Comparison of ENCODE assay signal across 25 cellular contexts in the genomic region with DNA sequence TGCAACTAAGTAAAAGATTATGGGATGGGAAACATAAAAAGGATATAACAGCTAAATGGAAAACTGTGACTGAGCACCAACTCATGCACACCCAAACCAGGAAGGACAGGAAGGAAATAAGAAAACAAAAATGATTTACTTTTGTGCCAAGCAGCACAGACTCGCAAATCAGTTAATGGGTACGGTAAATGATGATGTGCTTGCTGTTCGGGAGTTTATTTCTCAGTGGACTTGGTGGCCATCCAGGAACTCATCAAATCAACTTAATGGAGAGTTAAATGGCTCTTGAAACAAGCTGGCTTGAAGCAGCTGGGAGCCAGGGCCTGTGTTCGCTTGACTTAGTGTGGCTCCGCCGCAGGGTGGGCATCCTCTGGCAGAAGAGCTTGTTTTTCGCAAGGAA. TPM values are rescaled to one million over a fixed set of nuclear protein-coding genes. Genes with fewer than 3 reads are reported as not detected.
DNase-seq lines count a peak whose midpoint lies in the region; ATAC-seq and TF ChIP-seq lines count a peak whose summit lies in the region.
"Had no signal": no experiment of that assay in that cellular context is flagged by ENCODE, and none has a peak within 500 bp of the region (broad histone marks: within the 10 kb centered on the region; RNA-seq: fewer than 3 reads in every experiment).

No MANE protein-coding gene starts in this region.

- H3K9me3 Mint-ChIP-seq in activated T-helper 1 cell treated with anti-CD3 and anti-CD28 coated beads, Interleukin-12 subunit alpha, Interleukin-12 subunit beta, Interleukin-2, Interleukin-4 antibody, amounts not matched to agents 30 ng/mL and 10 ng/mL and 1 ng/mL, durations not matched to agents 14 hours and 24 hours and 36 hours = peaks cover 21% of the 10 kb centered on the region

- no peaks in the 10 kb centered on the region for H3K4me1 ChIP-seq in A673 (ENCODE audit: insufficient read depth, low read length, poor library complexity, severe bottlenecking)
- H3K4me1 ChIP-seq: pancreas had no signal

- H3K4me3 Mint-ChIP-seq in activated T-helper 1 cell treated with anti-CD3 and anti-CD28 coated beads, Interleukin-12 subunit alpha, Interleukin-12 subunit beta, Interleukin-2, Interleukin-4 antibody, amounts not matched to agents 30 ng/mL and 10 ng/mL and 1 ng/mL, durations not matched to agents 14 hours and 24 hours and 36 hours = no peak overlapping the region
- H3K4me3 Mint-ChIP-seq: activated T-cell treated with anti-CD3 and anti-CD28 coated beads, Interleukin-2, amount 50 U/mL, for 72 hours had no signal

- no peak for TF ChIP-seq CTCF in A673 (conservative IDR thresholded peaks at IDR 0.05; ENCODE audit: low read depth, low read length)

- peaks cover 17% of the 10 kb centered on the region for H3K4me1 Mint-ChIP-seq in activated T-helper 1 cell treated with anti-CD3 and anti-CD28 coated beads, Interleukin-12 subunit alpha, Interleukin-12 subunit beta, Interleukin-2, Interleukin-4 antibody, amounts not matched to agents 30 ng/mL and 10 ng/mL and 1 ng/mL, durations not matched to agents 14 hours and 24 hours and 36 hours (ENCODE audit: low read depth)

- BruUV-seq in A673 (replicated peaks; lab: Mats Ljungman, UMichigan) = no TSS peak

- peak; percentile 60 for DNase-seq in A673 (ENCODE audit: low spot score)
- peak; percentile 13 for DNase-seq in NCI-H1436 treated with DMSO at 0.1 percent for 48 hours (lab: John Stamatoyannopoulos, UW)
- peak; percentile 14 for DNase-seq in NCI-H774 (lab: John Stamatoyannopoulos, UW)
- peak; percentile 36 to 76 for DNase-seq in lung microvascular endothelial cell (ENCODE audit: low read depth in 2 of 2)
- no peak for DNase-seq in anterior cingulate cortex (lab: John Stamatoyannopoulos, UW)
- no peak for DNase-seq in activated T-helper 1 cell treated with anti-CD3 and anti-CD28 coated beads, Interleukin-12 subunit alpha, Interleukin-12 subunit beta, Interleukin-2, Interleukin-4 antibody, amounts not matched to agents 30 ng/mL and 10 ng/mL and 1 ng/mL, durations not matched to agents 14 hours and 24 hours and 36 hours (ENCODE audit: low spot score)
- DNase-seq: activated CD4-positive, CD25-positive, alpha-beta regulatory T cell treated with anti-CD3 and anti-CD28 coated beads, Interleukin-2, amount 50 U/mL, for 72 hours; activated CD8-positive, alpha-beta memory T cell treated with anti-CD3 and anti-CD28 coated beads for 24 hours; activated naive CD8-positive, alpha-beta T cell treated with anti-CD3 and anti-CD28 coated beads, Interleukin-2, amount 10 ng/mL, durations not matched to agents 7 days and 5 days; activated T-cell treated with anti-CD3 and anti-CD28 coated beads, Interleukin-2, amount 50 U/mL, for 72 hours; body of pancreas; hypothalamus; kidney; naive B cell; NCI-H2029; pancreas; stimulated activated CD4-positive, alpha-beta T cell treated with anti-CD3 and anti-CD28 coated beads, Interleukin-2, amount 100 ng/mL, for 48 hours had no signal

- no peak overlapping the region for H3K27ac Mint-ChIP-seq in activated T-helper 1 cell treated with anti-CD3 and anti-CD28 coated beads, Interleukin-12 subunit alpha, Interleukin-12 subunit beta, Interleukin-2, Interleukin-4 antibody, amounts not matched to agents 30 ng/mL and 10 ng/mL and 1 ng/mL, durations not matched to agents 14 hours and 24 hours and 36 hours
- H3K27ac Mint-ChIP-seq: activated T-cell treated with anti-CD3 and anti-CD28 coated beads, Interleukin-2, amount 50 U/mL, for 72 hours had no signal

- no peak overlapping the region for H3K4me3 ChIP-seq in A673 (ENCODE audit: low read depth, low read length, poor library complexity, severe bottlenecking)
- H3K4me3 ChIP-seq: A549, body of pancreas, GM12878, lung, pancreas, SJSA1, skin epidermis had no signal

- intact Hi-C loops in A673 (cut with micrococcal nuclease; ENCODE audit: unreplicated experiment) = loop anchor here (10.0 kb wide), 1 partner anchor 67 kb away; no protein-coding TSS in a partner anchor
- intact Hi-C loops in activated T-helper 1 cell treated with anti-CD3 and anti-CD28 coated beads, Interleukin-12 subunit alpha, Interleukin-12 subunit beta, Interleukin-2, Interleukin-4 antibody, amounts not matched to agents 30 ng/mL and 10 ng/mL and 1 ng/mL, durations not matched to agents 14 hours and 24 hours and 36 hours (cut with micrococcal nuclease) = no loop called here

- no peaks in the 10 kb centered on the region for H3K27me3 ChIP-seq in A673 (replicated peaks; ENCODE audit: insufficient read depth, low read depth, low read length, poor library complexity)
- H3K27me3 ChIP-seq: body of pancreas, pancreas, SJSA1 had no signal

- no peaks in the 10 kb centered on the region for H3K9me3 ChIP-seq in A673 (ENCODE audit: low read depth, low read length, poor library complexity, severe bottlenecking)
- H3K9me3 ChIP-seq: A549, body of pancreas, pancreas, SJSA1 had no signal

- H3K36me3 Mint-ChIP-seq in activated T-helper 1 cell treated with anti-CD3 and anti-CD28 coated beads, Interleukin-12 subunit alpha, Interleukin-12 subunit beta, Interleukin-2, Interleukin-4 antibody, amounts not matched to agents 30 ng/mL and 10 ng/mL and 1 ng/mL, durations not matched to agents 14 hours and 24 hours and 36 hours (ENCODE audit: low read depth) = no peaks in the 10 kb centered on the region

- H3K27me3 Mint-ChIP-seq in activated T-helper 1 cell treated with anti-CD3 and anti-CD28 coated beads, Interleukin-12 subunit alpha, Interleukin-12 subunit beta, Interleukin-2, Interleukin-4 antibody, amounts not matched to agents 30 ng/mL and 10 ng/mL and 1 ng/mL, durations not matched to agents 14 hours and 24 hours and 36 hours (ENCODE audit: insufficient read depth) = peaks cover 5% of the 10 kb centered on the region
- H3K27me3 Mint-ChIP-seq: naive B cell had no signal

- CTCF ChIA-PET in A673 (lab: Charles Lee) = no interaction called here

- ATAC-seq in HG03460 (IDR thresholded peaks at IDR 0.05; ENCODE audit: unreplicated experiment) = no peak
- ATAC-seq in GM21423 (IDR thresholded peaks at IDR 0.05; ENCODE audit: unreplicated experiment) = no peak
- ATAC-seq: A549; activated T-cell treated with anti-CD3 and anti-CD28 coated beads, Interleukin-2, amount 50 U/mL, for 72 hours; body of pancreas; GM12878; Panc1 had no signal

- H3K27ac ChIP-seq in A673 (ENCODE audit: low read depth, low read length, poor library complexity, severe bottlenecking) = no peak overlapping the region
- H3K27ac ChIP-seq: body of pancreas, SJSA1, skin epidermis had no signal

- no peaks in the 10 kb centered on the region for H3K36me3 ChIP-seq in A673 (ENCODE audit: insufficient read depth, low read length, poor library complexity, severe bottlenecking)
- H3K36me3 ChIP-seq: pancreas had no signal

- POLR2A ChIA-PET in A673 (lab: Charles Lee; ENCODE audit: low non-redundant PET) = no interaction called here

RNA-seq across cellular contexts. Expression of gene MTCL1, which starts 36.2 kb away (rescaled TPM):
- total RNA-seq in A673 (2021) (8.9 and 11.2 TPM in 2 replicates), lung microvascular endothelial cell (3.9 and 7.7 TPM in 2 replicates)
- 0.20 and 0.80 TPM in 2 replicates for total RNA-seq in activated T-helper 1 cell treated with anti-CD3 and anti-CD28 coated beads, Interleukin-12 subunit alpha, Interleukin-12 subunit beta, Interleukin-2, Interleukin-4 antibody, amounts not matched to agents 30 ng/mL and 10 ng/mL and 1 ng/mL, durations not matched to agents 14 hours and 24 hours and 36 hours

Comparison
In these comparisons a context has a peak if more than half of its experiments do, and no peak if none do; other contexts are left out.
1. DNase-seq: peak in A673 (single experiment), NCI-H1436 treated with DMSO at 0.1 percent for 48 hours (single experiment), NCI-H774 (single experiment) and lung microvascular endothelial cell (2 of 2); none in anterior cingulate cortex (0 of 58) and activated T-helper 1 cell treated with anti-CD3 and anti-CD28 coated beads, Interleukin-12 subunit alpha, Interleukin-12 subunit beta, Interleukin-2, Interleukin-4 antibody, amounts not matched to agents 30 ng/mL and 10 ng/mL and 1 ng/mL, durations not matched to agents 14 hours and 24 hours and 36 hours (single experiment).